ENCODE assay signal across 15 cellular contexts in the genomic region with DNA sequence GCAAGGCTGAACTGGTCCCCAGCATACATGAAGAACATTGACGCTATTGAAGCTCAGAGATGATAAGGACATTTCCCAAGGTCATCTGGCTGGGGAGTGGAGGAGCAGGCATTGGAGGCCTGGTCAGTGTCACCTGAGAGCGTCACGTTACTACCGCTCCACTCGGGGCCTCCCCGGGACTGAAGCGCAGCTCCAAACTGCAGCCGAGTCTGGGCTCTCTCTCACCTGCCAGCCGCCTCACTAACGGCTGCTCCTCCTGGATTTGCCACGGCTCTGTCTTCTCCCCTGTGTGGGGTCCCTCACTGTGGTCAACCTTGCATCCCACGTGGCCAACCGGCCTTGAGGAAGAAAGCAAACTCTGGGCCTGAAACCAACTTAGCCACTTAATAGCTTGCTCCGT.
DNase-seq lines count a peak whose midpoint lies in the region; ATAC-seq and TF ChIP-seq lines count a peak whose summit lies in the region.
"Had no signal": no experiment of that assay in that cellular context is flagged by ENCODE, and none has a peak within 500 bp of the region (broad histone marks: within the 10 kb centered on the region; RNA-seq: fewer than 3 reads in every experiment).

No MANE protein-coding gene starts in this region.

- no peak for ATAC-seq in GM18867 (IDR thresholded peaks at IDR 0.05; ENCODE audit: unreplicated experiment)

- no peak for TF ChIP-seq CTCF in neural progenitor cell (IDR thresholded peaks at IDR 0.05)
- no peak for TF ChIP-seq CTCF in vagina (IDR thresholded peaks at IDR 0.05)

- H3K9ac ChIP-seq in NT2/D1 (ENCODE audit: insufficient read length, low read depth): peak overlapping the region; percentile 34
- no peak overlapping the region for H3K9ac ChIP-seq in neural progenitor cell

- no peak overlapping the region for H3K4me3 ChIP-seq in NT2/D1 (ENCODE audit: insufficient read length, low read depth)
- no peak overlapping the region for H3K4me3 ChIP-seq in neural progenitor cell
- H3K4me3 ChIP-seq in vagina: no peak overlapping the region
- H3K4me3 ChIP-seq: PC-9 had no signal

- peaks cover 32% of the 10 kb centered on the region for H3F3A ChIP-seq in neural progenitor cell (ENCODE audit: low read depth)

- no peaks in the 10 kb centered on the region for H3K36me3 Mint-ChIP-seq in neural progenitor cell
- H3K36me3 Mint-ChIP-seq: CD4-positive, alpha-beta memory T cell had no signal

- peaks cover 7% of the 10 kb centered on the region for H3K27me3 Mint-ChIP-seq in neural progenitor cell (ENCODE audit: insufficient read depth, low read depth)
- H3K27me3 Mint-ChIP-seq: CD4-positive, alpha-beta memory T cell had no signal

- no peaks in the 10 kb centered on the region for H3K79me2 ChIP-seq in neural progenitor cell (ENCODE audit: low read depth)

- H3K9me3 ChIP-seq in NT2/D1 (ENCODE audit: insufficient read depth, low read length) (no peaks in the 10 kb centered on the region), neural progenitor cell (ENCODE audit: low read depth) (no peaks in the 10 kb centered on the region), vagina (no peaks in the 10 kb centered on the region)
- H3K9me3 ChIP-seq: BE2C had no signal

- H3K4me3 Mint-ChIP-seq in neural progenitor cell: no peak overlapping the region
- H3K4me3 Mint-ChIP-seq: CD4-positive, alpha-beta memory T cell had no signal

- DNase-seq in NT2/D1 (ENCODE audit: low read depth, low spot score) (no peak), caudate nucleus (lab: John Stamatoyannopoulos, UW) (no peak), neural progenitor cell (ENCODE audit: low spot score) (no peak), vagina (ENCODE audit: extremely low spot score in 2 of 2) (peak; percentile 52 to 56), COLO829 (ENCODE audit: low spot score) (no peak)
- DNase-seq in stimulated activated naive CD4-positive, alpha-beta T cell (lab: John Stamatoyannopoulos, UW): no peak
- DNase-seq: BE2C; CD4-positive, alpha-beta memory T cell; DMS79; KBM-7; NCI-H2029; NCI-H2171 treated with DMSO at 0.1 percent for 48 hours; NCI-H748 treated with DMSO at 0.1 percent for 48 hours; PC-9 had no signal

- no peaks in the 10 kb centered on the region for H3K36me3 ChIP-seq in NT2/D1 (ENCODE audit: insufficient read depth, insufficient read length, low read length)
- no peaks in the 10 kb centered on the region for H3K36me3 ChIP-seq in neural progenitor cell
- no peaks in the 10 kb centered on the region for H3K36me3 ChIP-seq in vagina
- H3K36me3 ChIP-seq: BE2C had no signal

- no peak for TF ChIP-seq POLR2A in vagina (IDR thresholded peaks at IDR 0.05)

- H3K27ac ChIP-seq in caudate nucleus (ENCODE audit: low read depth, low read length): peak overlapping the region; percentile 65
- no peak overlapping the region for H3K27ac ChIP-seq in neural progenitor cell
- H3K27ac ChIP-seq in vagina: no peak overlapping the region

- no peak overlapping the region for H3K4me2 ChIP-seq in neural progenitor cell
- H3K4me2 ChIP-seq: PC-9 had no signal

- no peak overlapping the region for H2AFZ ChIP-seq in neural progenitor cell (replicated peaks)
- H2AFZ ChIP-seq: PC-9 had no signal

- no peaks in the 10 kb centered on the region for H3K27me3 ChIP-seq in NT2/D1 (ENCODE audit: insufficient read depth, insufficient read length)
- no peaks in the 10 kb centered on the region for H3K27me3 ChIP-seq in neural progenitor cell
- H3K27me3 ChIP-seq in vagina: no peaks in the 10 kb centered on the region
- H3K27me3 ChIP-seq: BE2C had no signal

- peak overlapping the region; percentile 85 for H3K27ac Mint-ChIP-seq in neural progenitor cell
- H3K27ac Mint-ChIP-seq: CD4-positive, alpha-beta memory T cell had no signal

- intact Hi-C loops in vagina (cut with DNase I): no loop called here

- no peaks in the 10 kb centered on the region for H3K9me3 Mint-ChIP-seq in neural progenitor cell
- H3K9me3 Mint-ChIP-seq: CD4-positive, alpha-beta memory T cell had no signal

- no peaks in the 10 kb centered on the region for H4K20me1 ChIP-seq in neural progenitor cell (ENCODE audit: low read depth)

- peaks cover 57% of the 10 kb centered on the region for H3K4me1 Mint-ChIP-seq in neural progenitor cell

- peaks cover 6% of the 10 kb centered on the region for H3K4me1 ChIP-seq in NT2/D1 (ENCODE audit: insufficient read depth, insufficient read length)
- peaks cover 40% of the 10 kb centered on the region for H3K4me1 ChIP-seq in neural progenitor cell
- no peaks in the 10 kb centered on the region for H3K4me1 ChIP-seq in vagina
- H3K4me1 ChIP-seq: BE2C had no signal

Comparison
In these comparisons a context has a peak if more than half of its experiments do, and no peak if none do; other contexts are left out.
1. DNase-seq: peak in vagina (2 of 2); none in NT2/D1 (single experiment), caudate nucleus (0 of 61), neural progenitor cell (single experiment), COLO829 (single experiment) and stimulated activated naive CD4-positive, alpha-beta T cell (0 of 6).